ENCODE assay signal across 8 cellular contexts in genomic region chr1:224431726-224432125, GRCh38. TPM values are rescaled to one million over a fixed set of nuclear protein-coding genes. Genes with fewer than 3 reads are reported as not detected.
A peak's percentile ranks its signal among the peaks of the same experiment; 100 is the strongest.
DNase-seq lines count a peak whose midpoint lies in the region; ATAC-seq and TF ChIP-seq lines count a peak whose summit lies in the region.

No MANE protein-coding gene starts in this region.

- peak overlapping the region; percentile 61 for H3K9ac ChIP-seq in ES-I3 (ENCODE audit: low read depth, low read length)
- H3K9ac ChIP-seq in PC-3 (ENCODE audit: low read length) = peak overlapping the region; percentile 59; the same call in 1 of the 2 replicates

- ATAC-seq in PC-3 = no peak

- peaks cover 12% of the 10 kb centered on the region for H3K36me3 Mint-ChIP-seq in progenitor cell of endocrine pancreas (ENCODE audit: insufficient read depth)

- H3K27me3 Mint-ChIP-seq in progenitor cell of endocrine pancreas = no peaks in the 10 kb centered on the region

- peaks cover 17% of the 10 kb centered on the region for H3F3A ChIP-seq in PC-3 (ENCODE audit: low read length, unreplicated experiment)

- H3K9me2 ChIP-seq in PC-3 (replicated peaks; ENCODE audit: low read length) = no peaks in the 10 kb centered on the region

- H3K4me3 Mint-ChIP-seq in progenitor cell of endocrine pancreas (ENCODE audit: low read depth) = peak overlapping the region; percentile 93

- H2AFZ ChIP-seq in PC-3 (ENCODE audit: low read length) = no peak overlapping the region

- H3K9me3 ChIP-seq in ES-I3 (ENCODE audit: control insufficient read depth, insufficient read depth, low read length) (no peaks in the 10 kb centered on the region), PC-3 (ENCODE audit: low read length) (no peaks in the 10 kb centered on the region)

- H3K4me1 ChIP-seq in ES-I3 (ENCODE audit: insufficient read depth, low read length) (peaks cover 14% of the 10 kb centered on the region), PC-3 (ENCODE audit: insufficient read depth, low read length) (peaks cover 66% of the 10 kb centered on the region)

- peak overlapping the region; percentile 71 for H3K4me3 ChIP-seq in PC-3 (ENCODE audit: low read length)

- no peak for DNase-seq in PC-3
- DNase-seq in epithelial cell of prostate (ENCODE audit: low read depth, low spot score) = no peak
- DNase-seq in progenitor cell of endocrine pancreas (ENCODE audit: low spot score, unreplicated experiment) = no peak
- DNase-seq in KBM-7 = no peak
- no peak for DNase-seq in D341Med (ENCODE audit: low spot score)
- no peak for DNase-seq in NCI-H524 treated with DMSO at 0.1 percent for 48 hours (lab: John Stamatoyannopoulos, UW)
- no peak for DNase-seq in NCI-H1105 (lab: John Stamatoyannopoulos, UW)

- intact Hi-C loops in PC-3 (cut with micrococcal nuclease) = loop anchor here (2.0 to 5.0 kb wide), 4 partner anchors 71 to 206 kb away; partner anchors contain the start of gene CNIH4

- H3K4me2 ChIP-seq in PC-3 (ENCODE audit: low read length) = peak overlapping the region; percentile 83

- no TSS peak for BruUV-seq in PC-3 (replicated peaks; lab: Mats Ljungman, UMichigan)

- peaks cover 86% of the 10 kb centered on the region for H3K79me2 ChIP-seq in PC-3 (ENCODE audit: low read length)

- H3K27ac ChIP-seq in PC-3 (ENCODE audit: low read length) (peak overlapping the region; percentile 57; the same call in 1 of the 2 replicates), epithelial cell of prostate (peak overlapping the region; percentile 83)

- TF ChIP-seq CTCF in PC-3 (conservative IDR thresholded peaks at IDR 0.05; ENCODE audit: low read depth, low read length) (no peak), progenitor cell of endocrine pancreas (IDR thresholded peaks at IDR 0.05; ENCODE audit: unreplicated experiment) (no peak)

- POLR2A ChIA-PET in PC-3 (lab: Charles Lee; ENCODE audit: unreplicated experiment) = interaction anchor here (0.5 to 1.0 kb wide), 3 partner anchors 25 to 798 kb away, joined by 5 to 9 read pairs (median 6); no protein-coding TSS in a partner anchor

- H3K36me3 ChIP-seq in ES-I3 (ENCODE audit: insufficient read depth, low read length) (peaks cover 9% of the 10 kb centered on the region), PC-3 (ENCODE audit: low read depth, low read length) (peaks cover 12% of the 10 kb centered on the region)

- no peak overlapping the region for H3K27ac Mint-ChIP-seq in progenitor cell of endocrine pancreas

- in situ Hi-C loops in KBM-7 (cut with MboI; ENCODE audit: low pct_unique_long_range_greater_than_20kb, low sequenced_read_pairs) = no loop called here

- H3K9me3 Mint-ChIP-seq in progenitor cell of endocrine pancreas (ENCODE audit: low read depth) = no peaks in the 10 kb centered on the region

- CTCF ChIA-PET in PC-3 (lab: Charles Lee) = interaction anchor here (1.5 kb wide), 1 partner anchor 25 kb away, joined by 3 read pairs; no protein-coding TSS in a partner anchor

- H4K20me1 ChIP-seq in PC-3 (ENCODE audit: low read length) = peaks cover 22% of the 10 kb centered on the region

- H3K27me3 ChIP-seq in PC-3 (ENCODE audit: low read length) = no peaks in the 10 kb centered on the region

- H3K4me1 Mint-ChIP-seq in progenitor cell of endocrine pancreas (ENCODE audit: low read depth) = peaks cover 36% of the 10 kb centered on the region

RNA-seq across cellular contexts. Expression of gene WDR26, which starts 2.9 kb away (rescaled TPM):
- 40.7 and 45.2 TPM in 2 replicates for total RNA-seq in PC-3 (2014; rRNA removed)
- 83.9 and 84.9 TPM in 2 replicates for total RNA-seq in progenitor cell of endocrine pancreas
